In the genomic region with DNA sequence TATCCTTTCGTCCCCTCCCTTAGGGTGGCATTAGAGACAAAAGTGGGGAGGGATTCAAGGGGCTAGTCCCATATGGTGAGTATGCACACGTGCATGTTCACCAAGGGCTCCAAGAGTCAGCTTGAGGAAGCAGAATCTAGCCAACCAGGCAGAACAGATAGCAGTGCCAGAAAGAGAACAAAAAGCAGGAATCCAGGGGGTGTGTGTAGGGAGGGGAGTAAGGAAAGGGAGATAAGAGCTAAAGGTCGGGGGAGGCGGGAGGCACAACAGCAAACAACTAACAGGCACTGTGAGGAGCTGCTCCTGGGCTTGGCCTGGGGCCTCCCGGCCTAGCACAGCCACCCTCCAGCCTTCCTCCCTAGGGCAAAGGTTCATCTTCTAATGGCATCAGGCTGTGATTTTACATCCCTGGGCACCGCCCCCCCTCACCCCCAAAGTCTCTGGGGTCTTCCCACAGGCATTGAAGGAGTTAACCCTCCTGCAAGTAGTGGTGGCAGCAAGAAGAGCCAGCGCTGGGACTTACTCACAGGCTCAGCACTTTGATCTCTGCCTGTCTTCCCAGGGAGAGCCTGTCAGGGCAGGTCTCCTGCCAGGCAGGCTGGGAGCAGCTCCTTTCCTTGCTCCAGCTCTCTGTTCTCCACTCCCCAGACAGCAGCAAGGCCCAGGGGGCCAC, we compare ENCODE assay signal across 16 cellular contexts. TPM values are rescaled to one million over a fixed set of nuclear protein-coding genes. Genes with fewer than 3 reads are reported as not detected.
DNase-seq lines count a peak whose midpoint lies in the region; ATAC-seq, FAIRE-seq and TF ChIP-seq lines count a peak whose summit lies in the region.
"Had no signal": no experiment of that assay in that cellular context is flagged by ENCODE, and none has a peak within 500 bp of the region (broad histone marks: within the 10 kb centered on the region; RNA-seq: fewer than 3 reads in every experiment).

No MANE protein-coding gene starts in this region.

- peak; percentile 44 for DNase-seq in H7
- no peak for DNase-seq in T-helper 17 cell
- DNase-seq in hepatocyte (ENCODE audit: low spot score) = peak; percentile 72
- no peak for DNase-seq in pancreas
- DNase-seq in NCI-H1092 treated with DMSO at 0.1 percent for 48 hours (lab: John Stamatoyannopoulos, UW) = no peak
- DNase-seq in activated CD4-positive, alpha-beta T cell treated with anti-CD3 and anti-CD28 coated beads, Interleukin-2, amount 50 U/mL, for 1 hour = no peak
- DNase-seq in medulla oblongata (ENCODE audit: extremely low spot score) = no peak
- DNase-seq: activated CD4-positive, alpha-beta T cell treated with anti-CD3 and anti-CD28 coated beads, Interleukin-2, amount 50 U/mL, for 4 hours; HFFc6; mesenchymal stem cell; NCI-H2029 treated with DMSO at 0.1 percent for 48 hours; ovary; SHP77 treated with DMSO at 0.1 percent for 48 hours had no signal

- peaks cover 12% of the 10 kb centered on the region for H3K4me1 Mint-ChIP-seq in T-helper 17 cell

- H4K20me1 ChIP-seq in hepatocyte (ENCODE audit: insufficient read depth, poor library complexity, severe bottlenecking) = no peaks in the 10 kb centered on the region

- no peak overlapping the region for H3K4me3 Mint-ChIP-seq in T-helper 17 cell
- H3K4me3 Mint-ChIP-seq: B cell, HFFc6 had no signal

- peak overlapping the region; percentile 52 for H3K4me2 ChIP-seq in hepatocyte

- peaks cover 32% of the 10 kb centered on the region for H3K79me2 ChIP-seq in hepatocyte

- intact Hi-C loops in pancreas (cut with DNase I) = no loop called here

- no peak overlapping the region for H2AFZ ChIP-seq in hepatocyte

- ATAC-seq in T-helper 17 cell (no peak), pancreas (peak in 3 of 4 donors; percentile 31 to 42 (median 32)), GM18520 (IDR thresholded peaks at IDR 0.05; ENCODE audit: unreplicated experiment) (no peak)

- FAIRE-seq in pancreas (lab: Jason Lieb, UNC) = no peak

- peak overlapping the region; percentile 61 for H3K27ac Mint-ChIP-seq in T-helper 17 cell
- H3K27ac Mint-ChIP-seq: B cell, HFFc6 had no signal

- H3K27ac ChIP-seq in hepatocyte = peak overlapping the region; percentile 95
- H3K27ac ChIP-seq in pancreas = peak overlapping the region in 2 of 4 donors; percentile 4 to 15
- H3K27ac ChIP-seq: ovary had no signal

- H3K4me3 ChIP-seq in H7 (ENCODE audit: insufficient read depth, low read depth, low read length) = no peak overlapping the region
- no peak overlapping the region for H3K4me3 ChIP-seq in hepatocyte
- H3K4me3 ChIP-seq in pancreas = no peak overlapping the region
- H3K4me3 ChIP-seq: ovary had no signal

- no peaks in the 10 kb centered on the region for H3K9me3 ChIP-seq in T-helper 17 cell (ENCODE audit: control insufficient read depth, low read length, poor library complexity, severe bottlenecking)
- H3K9me3 ChIP-seq in hepatocyte (ENCODE audit: low read depth) = no peaks in the 10 kb centered on the region
- no peaks in the 10 kb centered on the region for H3K9me3 ChIP-seq in pancreas
- H3K9me3 ChIP-seq: ovary had no signal

- no peaks in the 10 kb centered on the region for H3K27me3 Mint-ChIP-seq in T-helper 17 cell
- H3K27me3 Mint-ChIP-seq: B cell had no signal

- H3K36me3 ChIP-seq in H7 (replicated peaks; ENCODE audit: control insufficient read depth, insufficient read depth, low read length) = no peaks in the 10 kb centered on the region
- H3K36me3 ChIP-seq in hepatocyte (replicated peaks; ENCODE audit: insufficient read depth, low read depth) = no peaks in the 10 kb centered on the region
- peaks cover 0 to 18% (median 0%) of the 10 kb centered on the region in 3 donors for H3K36me3 ChIP-seq in pancreas
- H3K36me3 ChIP-seq: ovary had no signal

- H3K36me3 Mint-ChIP-seq in T-helper 17 cell (ENCODE audit: low read depth) = peaks cover 5% of the 10 kb centered on the region

- H3K4me1 ChIP-seq in hepatocyte (ENCODE audit: insufficient read depth) = peaks cover 48% of the 10 kb centered on the region
- no peaks in the 10 kb centered on the region for H3K4me1 ChIP-seq in pancreas

- 31% methylated on average over 7 of the region's 7 CpGs for WGBS in hepatocyte (ENCODE audit: low lambda C conversion rate, missing lambda C conversion rate)
- WGBS in pancreas, 2 donors = 61% methylated on average over 7 of the region's 7 CpGs

- no peaks in the 10 kb centered on the region for H3K9me2 ChIP-seq in hepatocyte (replicated peaks; ENCODE audit: insufficient read depth)

- TF ChIP-seq CTCF in hepatocyte (IDR thresholded peaks at IDR 0.05; ENCODE audit: poor library complexity) (no peak), pancreas (IDR thresholded peaks at IDR 0.05) (no peak)

- H3K27me3 ChIP-seq in H7 (ENCODE audit: control insufficient read depth, insufficient read depth, low read length) (no peaks in the 10 kb centered on the region), hepatocyte (no peaks in the 10 kb centered on the region), pancreas (no peaks in the 10 kb centered on the region)
- H3K27me3 ChIP-seq: ovary had no signal

RNA-seq across cellular contexts. Expression of gene SUPT4H1, which starts 12.4 kb away (rescaled TPM):
- total RNA-seq in H7 (2014; rRNA removed; shearing (Covaris generic)) = 88.8 and 91.6 TPM in 2 replicates
- total RNA-seq in T-helper 17 cell (10 to 100 TPM; 41.3 to 50.6 TPM), hepatocyte (54.5 and 62.1 TPM in 2 replicates), pancreas (10 to 100 TPM; 14.1 to 43.7 (median 26.5) TPM)
- polyA plus RNA-seq in hepatocyte (91.3 and 108 TPM in 2 replicates), pancreas (10 to 100 TPM; 23.3 to 42.3 TPM)

RNA-seq across cellular contexts. Expression of gene TSPOAP1, which starts 35.8 kb away (rescaled TPM):
- 4.2 and 11.6 TPM in 2 replicates for total RNA-seq in H7 (2014; rRNA removed; shearing (Covaris generic))
- total RNA-seq in T-helper 17 cell = 10 to 100 TPM; 30.5 to 32.8 TPM
- 10.0 and 15.4 TPM in 2 replicates for total RNA-seq in hepatocyte
- 17.8 and 19.0 TPM in 2 replicates for polyA plus RNA-seq in hepatocyte
- 10 to 100 TPM in 4 of 6 donors, 1 to 10 TPM in 2; 7.0 to 19.6 (median 12.9) TPM for total RNA-seq in pancreas
- 10 to 100 TPM; 56.7 to 90.2 TPM for polyA plus RNA-seq in pancreas

RNA-seq across cellular contexts. Expression of gene RNF43, which starts 52.9 kb away (rescaled TPM):
- 0.62 and 1.3 TPM in 2 replicates for total RNA-seq in H7 (2014; rRNA removed; shearing (Covaris generic))
- total RNA-seq in T-helper 17 cell (under 1 TPM; 0.57 to 0.94 TPM), hepatocyte (6.5 and 10.1 TPM in 2 replicates), pancreas (10 to 100 TPM in 2 of 6 donors, 1 to 10 TPM in 4; 4.5 to 12.5 (median 6.2) TPM)
- polyA plus RNA-seq in hepatocyte (7.9 and 12.4 TPM in 2 replicates), pancreas (1 to 10 TPM; 5.9 to 6.2 TPM)
- total RNA-seq: fibroblast of villous mesenchyme, HFFc6 had no signal

Comparison
In these comparisons a context has a peak if more than half of its experiments do, and no peak if none do; other contexts are left out.
1. DNase-seq: peak in H7 (single experiment) and hepatocyte (single experiment); none in T-helper 17 cell (0 of 3), pancreas (0 of 6), NCI-H1092 treated with DMSO at 0.1 percent for 48 hours (single experiment), activated CD4-positive, alpha-beta T cell treated with anti-CD3 and anti-CD28 coated beads, Interleukin-2, amount 50 U/mL, for 1 hour (single experiment) and medulla oblongata (single experiment).
2. ATAC-seq: peak in pancreas (3 of 4); none in T-helper 17 cell (single experiment) and GM18520 (single experiment).